3 cellular contexts compared by ENCODE assay signal in genomic region chr11:67034350-67034749, GRCh38.
A peak's percentile ranks its signal among the peaks of the same experiment; 100 is the strongest.
TF ChIP-seq lines count a peak whose summit lies in the region.

No MANE protein-coding gene starts in this region.

TF ChIP-seq in A549, 52 proteins besides CTCF, POLR2A, EP300 and RAD21:
- TF ChIP-seq RARB (CRISPR knock-in tag; IDR thresholded peaks at IDR 0.05) (no peak), NR3C1 (IDR thresholded peaks at IDR 0.05) (no peak), TFCP2L1 (CRISPR knock-in tag; IDR thresholded peaks at IDR 0.05) (no peak), ZC3H11A (IDR thresholded peaks at IDR 0.05) (no peak), SREBF2 (IDR thresholded peaks at IDR 0.05) (no peak), MAFK (IDR thresholded peaks at IDR 0.05; ENCODE audit: partially characterized antibody) (no peak), JUNB (IDR thresholded peaks at IDR 0.05) (no peak), HES2 (IDR thresholded peaks at IDR 0.05) (no peak), HOXA7 (CRISPR knock-in tag; IDR thresholded peaks at IDR 0.05) (no peak), KDM5A (IDR thresholded peaks at IDR 0.05) (no peak)

TF ChIP-seq in IMR-90, 13 proteins besides CTCF, POLR2A, EP300 and RAD21:
- TF ChIP-seq FOS (IDR thresholded peaks at IDR 0.05; ENCODE audit: low read depth, low read length), result no peak
- TF ChIP-seq USF2 (IDR thresholded peaks at IDR 0.05; ENCODE audit: low read depth, low read length), result no peak
- no peak for TF ChIP-seq MAZ (IDR thresholded peaks at IDR 0.05; ENCODE audit: borderline replicate concordance, low read depth, low read length)
- TF ChIP-seq ELK1 (IDR thresholded peaks at IDR 0.05; ENCODE audit: borderline replicate concordance, low read depth, low read length), result no peak
- no peak for TF ChIP-seq CEBPB (IDR thresholded peaks at IDR 0.05; ENCODE audit: low read depth, low read length)
- no peak for TF ChIP-seq NFE2L2 (IDR thresholded peaks at IDR 0.05; ENCODE audit: low read depth, low read length)

TF ChIP-seq in K562, 482 proteins besides CTCF, POLR2A, EP300 and RAD21:
- TF ChIP-seq TFAM (CRISPR knock-in tag; conservative IDR thresholded peaks at IDR 0.05) (no peak), ZKSCAN1 (IDR thresholded peaks at IDR 0.05; ENCODE audit: low read depth, low read length) (peak; percentile 51; the same call in 1 of the 2 replicates)
